26 cellular contexts compared by ENCODE assay signal in the genomic region with DNA sequence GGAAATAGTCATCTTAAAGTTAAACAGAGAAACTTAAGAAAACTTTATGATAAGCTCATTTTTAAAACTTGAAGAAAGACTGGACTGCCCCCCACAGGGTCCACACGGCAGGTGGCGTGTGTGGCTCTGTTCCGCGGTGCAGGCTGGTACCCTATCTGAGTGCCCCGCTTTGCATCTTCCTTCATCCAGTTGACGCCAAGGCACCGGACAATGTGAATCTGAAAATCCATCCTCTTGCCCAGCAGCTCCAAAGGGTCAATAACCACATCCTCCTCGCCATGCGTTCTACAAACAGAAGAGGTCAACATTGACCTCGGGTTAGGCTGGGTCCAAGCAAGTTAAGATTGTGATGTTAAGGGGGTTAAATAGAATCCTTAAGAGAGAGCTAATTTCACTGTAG.
"Had no signal": no experiment of that assay in that cellular context is flagged by ENCODE, and none has a peak within 500 bp of the region (broad histone marks: within the 10 kb centered on the region; RNA-seq: fewer than 3 reads in every experiment).

No MANE protein-coding gene starts in this region.

- ATAC-seq: heart left ventricle; left colon; left lung; natural killer cell; right lobe of liver; stimulated activated memory B cell treated with anti-CD40 and anti-IgM and Interleukin-4, amounts not matched to agents 10 μg/mL and 1 μg/mL and 100 μg/mL, for 72 hours; stimulated activated naive CD8-positive, alpha-beta T cell treated with anti-CD3 and anti-CD28 coated beads, Interleukin-15, amount 100 ng/mL, for 72 hours had no signal

- H3K27ac ChIP-seq: heart left ventricle, left lung, ovary, prostate gland, right lobe of liver, suprapubic skin, thoracic aorta, tibial artery, uterus had no signal

- H3K4me1 ChIP-seq: left lung, prostate gland, right lobe of liver, suprapubic skin, tibial artery, uterus had no signal

- H3K9me3 ChIP-seq: heart left ventricle, left lung, ovary, prostate gland, right lobe of liver, suprapubic skin, thoracic aorta, tibial artery, uterus had no signal

- H3K4me3 ChIP-seq: heart left ventricle, left lung, lung, ovary, prostate gland, right lobe of liver, smooth muscle cell, suprapubic skin, thoracic aorta, tibial artery, uterus had no signal

- H3K36me3 ChIP-seq: ovary, uterus had no signal

- H3K27me3 ChIP-seq: heart left ventricle, left lung, ovary, right lobe of liver, suprapubic skin, tibial artery, uterus had no signal

- DNase-seq: hypothalamus; immature natural killer cell; kidney; left colon; left lung; mesendoderm; naive B cell; natural killer cell; ovary; right lobe of liver; stimulated activated CD4-positive, alpha-beta T cell treated with anti-CD3 and anti-CD28 coated beads, Interleukin-1b, Interleukin-23, amount 100 ng/mL, for 48 hours; stimulated activated CD4-positive, alpha-beta T cell treated with anti-CD3 and anti-CD28 coated beads, Interleukin-2, amount 100 ng/mL, for 48 hours; stimulated activated CD4-positive, alpha-beta T cell treated with anti-CD3 and anti-CD28 coated beads, Interleukin-4, amount 100 ng/mL, for 4 hours; stimulated activated CD8-positive, alpha-beta memory T cell treated with anti-CD3 and anti-CD28 coated beads, Interleukin-4, amount 100 ng/mL, for 48 hours; stimulated activated naive CD4-positive, alpha-beta T cell treated with Interleukin-2 at 50 U/mL for 16 hours; stimulated activated naive CD8-positive, alpha-beta T cell treated with anti-CD3 and anti-CD28 coated beads, Interleukin-15, amount 100 ng/mL, for 72 hours; trophoblast cell; uterus had no signal
